ENCODE assay signal across 1 cellular context in genomic region chr10:24884793-24885192, GRCh38.
TF ChIP-seq lines count a peak whose summit lies in the region.

No MANE protein-coding gene starts in this region.

TF ChIP-seq in GM23338, 12 proteins besides CTCF, POLR2A, EP300 and RAD21:
- TF ChIP-seq ZNF114 (CRISPR knock-in tag; IDR thresholded peaks at IDR 0.05) (no peak), REST (IDR thresholded peaks at IDR 0.05; ENCODE audit: unreplicated experiment) (no peak), ETS1 (IDR thresholded peaks at IDR 0.05) (no peak), JUNB (IDR thresholded peaks at IDR 0.05; ENCODE audit: unreplicated experiment) (no peak), EZH2phosphoT487 (IDR thresholded peaks at IDR 0.05; ENCODE audit: unreplicated experiment) (no peak), POLR2AphosphoS5 (IDR thresholded peaks at IDR 0.05; ENCODE audit: low read depth) (no peak), CREB1 (CRISPR knock-in tag; IDR thresholded peaks at IDR 0.05; ENCODE audit: low read depth) (no peak), STAT1 (IDR thresholded peaks at IDR 0.05; ENCODE audit: unreplicated experiment) (no peak), ZNF331 (CRISPR knock-in tag; IDR thresholded peaks at IDR 0.05; ENCODE audit: low read depth) (no peak), EZH2 (IDR thresholded peaks at IDR 0.05; ENCODE audit: low read depth, unreplicated experiment) (no peak), ZNF462 (CRISPR knock-in tag; IDR thresholded peaks at IDR 0.05) (no peak), NANOG (IDR thresholded peaks at IDR 0.05; ENCODE audit: borderline replicate concordance) (no peak)
